17 cellular contexts compared by ENCODE assay signal in the genomic region with DNA sequence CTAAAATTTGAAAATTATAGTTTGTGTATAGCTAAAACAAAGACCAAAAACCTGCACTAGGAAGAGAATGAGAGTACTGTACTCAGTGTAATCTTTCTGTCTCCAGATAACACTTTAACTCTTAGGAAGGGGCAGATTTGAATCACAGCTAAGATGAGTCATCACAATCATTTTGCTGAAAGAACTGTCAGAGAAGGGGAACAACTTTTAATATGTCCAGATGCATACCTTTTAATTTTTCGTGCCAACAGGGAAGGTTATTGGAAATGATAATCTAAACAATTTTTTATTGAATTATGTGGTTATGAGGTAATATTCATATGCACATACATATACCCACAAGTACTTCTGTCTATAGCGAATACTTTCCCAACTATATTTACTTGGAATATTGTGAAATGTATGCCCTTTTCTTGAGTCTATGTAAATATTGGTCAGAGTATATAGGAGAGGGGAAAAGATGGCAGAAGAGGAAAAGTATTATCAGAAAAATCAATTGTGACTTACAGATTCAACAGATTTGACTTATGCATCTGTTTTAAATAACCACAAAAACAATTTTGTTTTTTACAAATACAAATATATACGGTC. TPM values are rescaled to one million over a fixed set of nuclear protein-coding genes. Genes with fewer than 3 reads are reported as not detected.
DNase-seq lines count a peak whose midpoint lies in the region; ATAC-seq, FAIRE-seq and TF ChIP-seq lines count a peak whose summit lies in the region.
"Had no signal": no experiment of that assay in that cellular context is flagged by ENCODE, and none has a peak within 500 bp of the region (broad histone marks: within the 10 kb centered on the region; RNA-seq: fewer than 3 reads in every experiment).

No MANE protein-coding gene starts in this region.

- TF ChIP-seq CTCF in GM13977 (IDR thresholded peaks at IDR 0.05; ENCODE audit: extremely low read depth, insufficient read depth, missing control alignments), result no peak

- FAIRE-seq in GM12892 (lab: Jason Lieb, UNC), result peak; percentile 50
- FAIRE-seq: GM19239 had no signal

- TF ChIP-seq POLR2A in GM12892 (IDR thresholded peaks at IDR 0.05; ENCODE audit: low read depth, low read length), result no peak

- H3K27ac Mint-ChIP-seq in stimulated activated naive B cell treated with anti-CD40 and anti-IgM and Interleukin-4, amounts not matched to agents 10 μg/mL and 1 μg/mL and 100 μg/mL, for 72 hours, result no peak overlapping the region
- H3K27ac Mint-ChIP-seq: activated CD8-positive, alpha-beta memory T cell treated with anti-CD3 and anti-CD28 coated beads, Interleukin-2, amount 10 ng/mL, durations not matched to agents 7 days and 5 days; activated naive CD4-positive, alpha-beta T cell treated with anti-CD3 and anti-CD28 coated beads, Interleukin-2, amount 50 U/mL, for 24 hours; CD4-positive, alpha-beta memory T cell; naive thymus-derived CD4-positive, alpha-beta T cell had no signal

- H3K4me3 Mint-ChIP-seq in stimulated activated naive B cell treated with anti-CD40 and anti-IgM and Interleukin-4, amounts not matched to agents 10 μg/mL and 1 μg/mL and 100 μg/mL, for 72 hours, result no peak overlapping the region
- H3K4me3 Mint-ChIP-seq: activated CD8-positive, alpha-beta memory T cell treated with anti-CD3 and anti-CD28 coated beads, Interleukin-2, amount 10 ng/mL, durations not matched to agents 7 days and 5 days; activated naive CD4-positive, alpha-beta T cell treated with anti-CD3 and anti-CD28 coated beads, Interleukin-2, amount 50 U/mL, for 24 hours; CD4-positive, alpha-beta memory T cell; naive thymus-derived CD4-positive, alpha-beta T cell had no signal

- H3K27me3 Mint-ChIP-seq in stimulated activated naive B cell treated with anti-CD40 and anti-IgM and Interleukin-4, amounts not matched to agents 10 μg/mL and 1 μg/mL and 100 μg/mL, for 72 hours, result no peaks in the 10 kb centered on the region
- H3K27me3 Mint-ChIP-seq: activated CD8-positive, alpha-beta memory T cell treated with anti-CD3 and anti-CD28 coated beads, Interleukin-2, amount 10 ng/mL, durations not matched to agents 7 days and 5 days; activated naive CD4-positive, alpha-beta T cell treated with anti-CD3 and anti-CD28 coated beads, Interleukin-2, amount 50 U/mL, for 24 hours; CD4-positive, alpha-beta memory T cell; naive thymus-derived CD4-positive, alpha-beta T cell had no signal

- in situ Hi-C loops in GM13977 (cut with MboI; ENCODE audit: low pct_unique_long_range_greater_than_20kb, low sequenced_read_pairs, unreplicated experiment), result no loop called here

- DNase-seq in GM12892 (ENCODE audit: insufficient read length), result no peak
- peak; percentile 39 for DNase-seq in kidney tubule cell (ENCODE audit: low spot score)
- DNase-seq in GM13977 (ENCODE audit: low spot score), result no peak
- no peak for DNase-seq in stimulated activated naive B cell treated with anti-CD40 and anti-IgM and Interleukin-4, amounts not matched to agents 10 μg/mL and 1 μg/mL and 100 μg/mL, for 72 hours
- no peak for DNase-seq in central memory CD4-positive, alpha-beta T cell
- DNase-seq: activated CD8-positive, alpha-beta memory T cell treated with anti-CD3 and anti-CD28 coated beads, Interleukin-2, amount 10 ng/mL, durations not matched to agents 7 days and 5 days; CD4-positive, alpha-beta memory T cell; colonic mucosa; gastrocnemius medialis; KG1; naive thymus-derived CD4-positive, alpha-beta T cell; retina had no signal

- no peaks in the 10 kb centered on the region for H3K9me3 Mint-ChIP-seq in stimulated activated naive B cell treated with anti-CD40 and anti-IgM and Interleukin-4, amounts not matched to agents 10 μg/mL and 1 μg/mL and 100 μg/mL, for 72 hours
- H3K9me3 Mint-ChIP-seq: activated naive CD4-positive, alpha-beta T cell treated with anti-CD3 and anti-CD28 coated beads, Interleukin-2, amount 50 U/mL, for 24 hours had no signal

- H3K4me1 Mint-ChIP-seq in stimulated activated naive B cell treated with anti-CD40 and anti-IgM and Interleukin-4, amounts not matched to agents 10 μg/mL and 1 μg/mL and 100 μg/mL, for 72 hours, result no peaks in the 10 kb centered on the region
- H3K4me1 Mint-ChIP-seq: activated CD8-positive, alpha-beta memory T cell treated with anti-CD3 and anti-CD28 coated beads, Interleukin-2, amount 10 ng/mL, durations not matched to agents 7 days and 5 days; activated naive CD4-positive, alpha-beta T cell treated with anti-CD3 and anti-CD28 coated beads, Interleukin-2, amount 50 U/mL, for 24 hours; CD4-positive, alpha-beta memory T cell; naive thymus-derived CD4-positive, alpha-beta T cell had no signal

- ATAC-seq in HG02759 (IDR thresholded peaks at IDR 0.05; ENCODE audit: unreplicated experiment) (peak; percentile 72), SK-N-SH treated with all-trans-retinoic acid at 6 μM for 48 hours (peak; percentile 80), GM21576 (IDR thresholded peaks at IDR 0.05; ENCODE audit: unreplicated experiment) (no peak)
- no peak for ATAC-seq in stimulated activated naive B cell treated with anti-CD40 and anti-IgM and Interleukin-4, amounts not matched to agents 10 μg/mL and 1 μg/mL and 100 μg/mL, for 72 hours (replicated peaks)
- ATAC-seq: activated CD8-positive, alpha-beta memory T cell treated with anti-CD3 and anti-CD28 coated beads, Interleukin-2, amount 10 ng/mL, durations not matched to agents 7 days and 5 days; gastrocnemius medialis; naive thymus-derived CD4-positive, alpha-beta T cell had no signal

- H3K36me3 Mint-ChIP-seq in stimulated activated naive B cell treated with anti-CD40 and anti-IgM and Interleukin-4, amounts not matched to agents 10 μg/mL and 1 μg/mL and 100 μg/mL, for 72 hours, result no peaks in the 10 kb centered on the region
- H3K36me3 Mint-ChIP-seq: activated CD8-positive, alpha-beta memory T cell treated with anti-CD3 and anti-CD28 coated beads, Interleukin-2, amount 10 ng/mL, durations not matched to agents 7 days and 5 days; activated naive CD4-positive, alpha-beta T cell treated with anti-CD3 and anti-CD28 coated beads, Interleukin-2, amount 50 U/mL, for 24 hours; CD4-positive, alpha-beta memory T cell; naive thymus-derived CD4-positive, alpha-beta T cell had no signal

TF ChIP-seq in SK-N-SH treated with all-trans-retinoic acid at 6 μM for 48 hours, 23 proteins besides CTCF, POLR2A, EP300 and RAD21:
- peak; percentile 88 for TF ChIP-seq ISL1 (CRISPR knock-in tag; IDR thresholded peaks at IDR 0.05)
- TF ChIP-seq TCF4 (CRISPR knock-in tag; IDR thresholded peaks at IDR 0.05; ENCODE audit: borderline replicate concordance), result peak; percentile 21; the same call in 1 of the 2 replicates
- TF ChIP-seq, protein P1, sequence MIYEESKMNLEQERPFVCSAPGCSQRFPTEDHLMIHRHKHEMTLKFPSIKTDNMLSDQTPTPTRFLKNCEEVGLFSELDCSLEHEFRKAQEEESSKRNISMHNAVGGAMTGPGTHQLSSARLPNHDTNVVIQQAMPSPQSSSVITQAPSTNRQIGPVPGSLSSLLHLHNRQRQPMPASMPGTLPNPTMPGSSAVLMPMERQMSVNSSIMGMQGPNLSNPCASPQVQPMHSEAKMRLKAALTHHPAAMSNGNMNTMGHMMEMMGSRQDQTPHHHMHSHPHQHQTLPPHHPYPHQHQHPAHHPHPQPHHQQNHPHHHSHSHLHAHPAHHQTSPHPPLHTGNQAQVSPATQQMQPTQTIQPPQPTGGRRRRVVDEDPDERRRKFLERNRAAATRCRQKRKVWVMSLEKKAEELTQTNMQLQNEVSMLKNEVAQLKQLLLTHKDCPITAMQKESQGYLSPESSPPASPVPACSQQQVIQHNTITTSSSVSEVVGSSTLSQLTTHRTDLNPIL (CRISPR knock-in tag; IDR thresholded peaks at IDR 0.05; ENCODE audit: low read depth), result peak; percentile 53; the same call in 1 of the 2 replicates
- TF ChIP-seq, protein P2, sequence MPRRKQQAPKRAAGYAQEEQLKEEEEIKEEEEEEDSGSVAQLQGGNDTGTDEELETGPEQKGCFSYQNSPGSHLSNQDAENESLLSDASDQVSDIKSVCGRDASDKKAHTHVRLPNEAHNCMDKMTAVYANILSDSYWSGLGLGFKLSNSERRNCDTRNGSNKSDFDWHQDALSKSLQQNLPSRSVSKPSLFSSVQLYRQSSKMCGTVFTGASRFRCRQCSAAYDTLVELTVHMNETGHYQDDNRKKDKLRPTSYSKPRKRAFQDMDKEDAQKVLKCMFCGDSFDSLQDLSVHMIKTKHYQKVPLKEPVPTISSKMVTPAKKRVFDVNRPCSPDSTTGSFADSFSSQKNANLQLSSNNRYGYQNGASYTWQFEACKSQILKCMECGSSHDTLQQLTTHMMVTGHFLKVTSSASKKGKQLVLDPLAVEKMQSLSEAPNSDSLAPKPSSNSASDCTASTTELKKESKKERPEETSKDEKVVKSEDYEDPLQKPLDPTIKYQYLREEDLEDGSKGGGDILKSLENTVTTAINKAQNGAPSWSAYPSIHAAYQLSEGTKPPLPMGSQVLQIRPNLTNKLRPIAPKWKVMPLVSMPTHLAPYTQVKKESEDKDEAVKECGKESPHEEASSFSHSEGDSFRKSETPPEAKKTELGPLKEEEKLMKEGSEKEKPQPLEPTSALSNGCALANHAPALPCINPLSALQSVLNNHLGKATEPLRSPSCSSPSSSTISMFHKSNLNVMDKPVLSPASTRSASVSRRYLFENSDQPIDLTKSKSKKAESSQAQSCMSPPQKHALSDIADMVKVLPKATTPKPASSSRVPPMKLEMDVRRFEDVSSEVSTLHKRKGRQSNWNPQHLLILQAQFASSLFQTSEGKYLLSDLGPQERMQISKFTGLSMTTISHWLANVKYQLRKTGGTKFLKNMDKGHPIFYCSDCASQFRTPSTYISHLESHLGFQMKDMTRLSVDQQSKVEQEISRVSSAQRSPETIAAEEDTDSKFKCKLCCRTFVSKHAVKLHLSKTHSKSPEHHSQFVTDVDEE (CRISPR knock-in tag; IDR thresholded peaks at IDR 0.05), result no peak

RNA-seq across cellular contexts. Expression of a gene that starts 51.1 kb away (rescaled TPM):
- not detected for polyA plus RNA-seq in GM12892 (2012; ENCODE audit: missing spikeins)
- polyA plus RNA-seq: CD4-positive, alpha-beta memory T cell; naive thymus-derived CD4-positive, alpha-beta T cell had no signal

Comparison
In these comparisons a context has a peak if more than half of its experiments do, and no peak if none do; other contexts are left out.
1. ATAC-seq: peak in HG02759 (single experiment) and SK-N-SH treated with all-trans-retinoic acid at 6 μM for 48 hours (single experiment); none in GM21576 (single experiment) and stimulated activated naive B cell treated with anti-CD40 and anti-IgM and Interleukin-4, amounts not matched to agents 10 μg/mL and 1 μg/mL and 100 μg/mL, for 72 hours (0 of 2).